ENCODE assay signal across 2 cellular contexts in genomic region chr14:62497708-62498107, GRCh38.
TF ChIP-seq lines count a peak whose summit lies in the region.

No MANE protein-coding gene starts in this region.

TF ChIP-seq in A549, 52 proteins besides CTCF, POLR2A, EP300 and RAD21 (continued from another document):
- TF ChIP-seq HMGXB4 (CRISPR knock-in tag; IDR thresholded peaks at IDR 0.05; ENCODE audit: borderline replicate concordance), result no peak

TF ChIP-seq in HEK293, 187 proteins besides CTCF, POLR2A, EP300 and RAD21 (continued from another document):
- no peak for TF ChIP-seq PRDM2 (tag by site-specific recombination; IDR thresholded peaks at IDR 0.05; ENCODE audit: borderline replicate concordance)
- TF ChIP-seq ZNF585B (tag by site-specific recombination; IDR thresholded peaks at IDR 0.05), result peak; percentile 77
